ENCODE assay signal across 21 cellular contexts in genomic region chr19:31383553-31383952, GRCh38.
"Had no signal": no experiment of that assay in that cellular context is flagged by ENCODE, and none has a peak within 500 bp of the region (broad histone marks: within the 10 kb centered on the region; RNA-seq: fewer than 3 reads in every experiment).

No MANE protein-coding gene starts in this region.

- H3K27me3 ChIP-seq: cardiac muscle cell, MG63 had no signal

- DNase-seq: activated CD4-positive, alpha-beta T cell treated with anti-CD3 and anti-CD28 coated beads, Interleukin-2, amount 10 ng/mL, durations not matched to agents 24 days and 14 days; activated CD4-positive, alpha-beta T cell treated with anti-CD3 and anti-CD28 coated beads, Interleukin-2, amount 50 U/mL, for 48 hours; activated CD8-positive, alpha-beta memory T cell treated with anti-CD3 and anti-CD28 coated beads, Interleukin-2, amount 10 ng/mL, durations not matched to agents 7 days and 5 days; activated effector memory CD4-positive, alpha-beta T cell treated with Interleukin-2 at 50 U/mL for 16 hours; activated naive CD4-positive, alpha-beta T cell; activated T-cell treated with anti-CD3 and anti-CD28 coated beads, Interleukin-2, amount 50 U/mL, for 24 hours; aorta; MG63; MV-4-11; NCI-H1092 treated with DMSO at 0.1 percent for 48 hours; NCI-H1436 treated with DMSO at 0.1 percent for 48 hours; NCI-H187; NCI-H2081; NCI-H226; NCI-H526 treated with DMSO at 0.1 percent for 48 hours; NCI-H82; OCI-M1; RPMI8226 had no signal

- H3K27ac ChIP-seq: cardiac muscle cell had no signal

- H3K9me3 ChIP-seq: MG63 had no signal

- H3K4me3 ChIP-seq: cardiac muscle cell, MG63 had no signal

- ATAC-seq: activated CD4-positive, CD25-positive, alpha-beta regulatory T cell treated with anti-CD3 and anti-CD28 coated beads, Interleukin-2, amount 50 U/mL, for 24 hours; activated CD8-positive, alpha-beta memory T cell treated with anti-CD3 and anti-CD28 coated beads, Interleukin-2, amount 10 ng/mL, durations not matched to agents 7 days and 5 days; Panc1 had no signal

- H3K36me3 ChIP-seq: cardiac muscle cell, MG63 had no signal
